8 cellular contexts compared by ENCODE assay signal in the genomic region with DNA sequence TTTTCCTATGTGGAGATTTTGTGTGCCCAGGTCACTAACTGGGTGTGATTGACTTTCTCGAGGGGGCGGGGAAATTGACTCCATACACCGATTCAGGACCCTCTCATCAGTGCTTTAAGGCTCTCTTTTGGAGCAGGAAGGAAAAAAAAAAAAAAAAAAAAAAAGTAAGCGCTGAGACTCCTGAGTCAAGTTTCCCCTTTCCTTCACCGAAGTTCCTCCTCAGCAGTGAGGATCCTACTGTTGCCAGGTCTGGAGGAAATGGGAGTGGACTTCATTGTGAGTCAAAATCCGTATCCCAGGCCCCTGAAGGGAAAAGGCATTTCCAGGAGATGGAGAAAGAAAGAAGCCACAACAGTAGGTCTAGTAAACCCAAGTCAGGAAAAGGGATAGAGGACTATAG. TPM values are rescaled to one million over a fixed set of nuclear protein-coding genes. Genes with fewer than 3 reads are reported as not detected.
DNase-seq lines count a peak whose midpoint lies in the region; ATAC-seq and TF ChIP-seq lines count a peak whose summit lies in the region.

No MANE protein-coding gene starts in this region.

- ATAC-seq in HG03460 (IDR thresholded peaks at IDR 0.05; ENCODE audit: unreplicated experiment) = no peak
- no peak for ATAC-seq in esophagus mucosa

- peak overlapping the region; percentile 81 for H3K4me3 ChIP-seq in SJCRH30

- peaks cover 25% of the 10 kb centered on the region for H3K4me1 ChIP-seq in ES-I3 (ENCODE audit: insufficient read depth, low read length)
- peaks cover 17% of the 10 kb centered on the region for H3K4me1 ChIP-seq in SJCRH30

- H3K9me3 ChIP-seq in ES-I3 (ENCODE audit: control insufficient read depth, insufficient read depth, low read length) = no peaks in the 10 kb centered on the region
- no peaks in the 10 kb centered on the region for H3K9me3 ChIP-seq in SJCRH30 (replicated peaks)

- peak overlapping the region; percentile 84; the same call in 1 of the 2 replicates for H3K9ac ChIP-seq in ES-I3 (ENCODE audit: low read depth, low read length)

- H3K36me3 ChIP-seq in ES-I3 (ENCODE audit: insufficient read depth, low read length) (no peaks in the 10 kb centered on the region), SJCRH30 (no peaks in the 10 kb centered on the region)

- H3K36me3 Mint-ChIP-seq in progenitor cell of endocrine pancreas (ENCODE audit: insufficient read depth) = peaks cover 1% of the 10 kb centered on the region

- H3K27ac ChIP-seq in SJCRH30 = no peak overlapping the region

- H3K9me3 Mint-ChIP-seq in progenitor cell of endocrine pancreas (ENCODE audit: low read depth) = no peaks in the 10 kb centered on the region

- H3K27me3 ChIP-seq in SJCRH30 = no peaks in the 10 kb centered on the region

- H3K27ac Mint-ChIP-seq in progenitor cell of endocrine pancreas = peak overlapping the region; percentile 65

- DNase-seq in SJCRH30 (peak in 1 of 2 experiments; percentile 38), fibroblast of peridontal ligament (ENCODE audit: extremely low read depth) (peak; percentile 71), progenitor cell of endocrine pancreas (ENCODE audit: low spot score, unreplicated experiment) (no peak), NCI-H146 treated with DMSO at 0.1 percent for 48 hours (lab: John Stamatoyannopoulos, UW; ENCODE audit: unreplicated experiment) (no peak)
- no peak for DNase-seq in activated CD4-positive, CD25-positive, alpha-beta regulatory T cell (lab: John Stamatoyannopoulos, UW)

- peaks cover 8% of the 10 kb centered on the region for H3K27me3 Mint-ChIP-seq in progenitor cell of endocrine pancreas

- peaks cover 29% of the 10 kb centered on the region for H3K4me1 Mint-ChIP-seq in progenitor cell of endocrine pancreas (ENCODE audit: low read depth)

- H3K4me3 Mint-ChIP-seq in progenitor cell of endocrine pancreas (ENCODE audit: low read depth) = peak overlapping the region; percentile 94

- no peak for TF ChIP-seq CTCF in progenitor cell of endocrine pancreas (IDR thresholded peaks at IDR 0.05; ENCODE audit: unreplicated experiment)

RNA-seq across cellular contexts. Expression of gene PPFIBP1, which starts 1.4 kb away (rescaled TPM):
- 51.9 and 53.5 TPM in 2 replicates for total RNA-seq in SJCRH30 (2014; rRNA removed; shearing (Covaris generic))
- total RNA-seq in progenitor cell of endocrine pancreas (85.4 and 85.7 TPM in 2 replicates), esophagus mucosa (57.3 TPM)
